11 cellular contexts compared by ENCODE assay signal in the genomic region with DNA sequence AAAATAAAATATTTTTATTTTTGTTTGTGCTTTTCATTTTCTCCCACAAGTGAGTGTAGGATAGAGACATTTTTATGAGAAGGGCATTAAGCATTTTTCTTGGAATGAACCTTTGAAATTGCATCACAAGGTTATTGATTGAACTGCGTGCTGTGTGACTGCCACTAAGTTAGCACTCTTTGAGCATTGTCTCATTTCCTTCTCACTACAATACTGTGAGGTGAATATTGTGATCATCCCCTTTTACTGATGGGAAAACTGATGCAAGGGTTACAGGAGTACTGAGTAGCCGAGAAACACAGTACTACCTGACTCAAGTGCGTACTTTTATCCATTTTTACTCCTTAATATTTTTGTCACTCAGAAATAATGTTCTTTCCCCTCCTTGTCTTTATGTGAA. TPM values are rescaled to one million over a fixed set of nuclear protein-coding genes. Genes with fewer than 3 reads are reported as not detected.
A peak's percentile ranks its signal among the peaks of the same experiment; 100 is the strongest.
DNase-seq lines count a peak whose midpoint lies in the region; ATAC-seq, FAIRE-seq and TF ChIP-seq lines count a peak whose summit lies in the region.
"Had no signal": no experiment of that assay in that cellular context is flagged by ENCODE, and none has a peak within 500 bp of the region (broad histone marks: within the 10 kb centered on the region; RNA-seq: fewer than 3 reads in every experiment).

No MANE protein-coding gene starts in this region.

- peak overlapping the region; percentile 11 for H3K27ac Mint-ChIP-seq in stimulated activated naive B cell treated with anti-CD40 and anti-IgM and Interleukin-4, amounts not matched to agents 10 μg/mL and 1 μg/mL and 100 μg/mL, for 72 hours

- no peak overlapping the region for H3K4me3 Mint-ChIP-seq in stimulated activated naive B cell treated with anti-CD40 and anti-IgM and Interleukin-4, amounts not matched to agents 10 μg/mL and 1 μg/mL and 100 μg/mL, for 72 hours

- H3K27me3 Mint-ChIP-seq in stimulated activated naive B cell treated with anti-CD40 and anti-IgM and Interleukin-4, amounts not matched to agents 10 μg/mL and 1 μg/mL and 100 μg/mL, for 72 hours, result no peaks in the 10 kb centered on the region
- H3K27me3 Mint-ChIP-seq: T-cell had no signal

- H3K9ac ChIP-seq in kidney (ENCODE audit: low read length in 2 of 2), result peak overlapping the region; percentile 24 to 68

- H3K27ac ChIP-seq in ascending aorta, result peak overlapping the region; percentile 90 to 97
- peak overlapping the region in 1 of 2 donors; percentile 59 for H3K27ac ChIP-seq in kidney (ENCODE audit: low read depth in 2 of 2, low read length in 2 of 2)

- no peaks in the 10 kb centered on the region for H3K9me3 Mint-ChIP-seq in stimulated activated naive B cell treated with anti-CD40 and anti-IgM and Interleukin-4, amounts not matched to agents 10 μg/mL and 1 μg/mL and 100 μg/mL, for 72 hours
- H3K9me3 Mint-ChIP-seq: T-cell had no signal

- DNase-seq in HFF-Myc (ENCODE audit: extremely low read depth, low read depth) (no peak), ascending aorta (ENCODE audit: low spot score in 2 of 2) (no peak), kidney (no peak), SW 1271 (lab: John Stamatoyannopoulos, UW) (no peak), NCI-H82 treated with DMSO at 0.1 percent for 48 hours (lab: John Stamatoyannopoulos, UW; ENCODE audit: unreplicated experiment) (no peak)
- no peak for DNase-seq in stimulated activated naive B cell treated with anti-CD40 and anti-IgM and Interleukin-4, amounts not matched to agents 10 μg/mL and 1 μg/mL and 100 μg/mL, for 72 hours
- DNase-seq in activated CD4-positive, CD25-positive, alpha-beta regulatory T cell (lab: John Stamatoyannopoulos, UW), result no peak
- DNase-seq: adrenal gland, T-cell had no signal

- H3K36me3 ChIP-seq in ascending aorta, result no peaks in the 10 kb centered on the region
- H3K36me3 ChIP-seq in kidney (ENCODE audit: control insufficient read depth in 1 of 2, insufficient read depth in 2 of 2, low read length in 2 of 2), result no peaks in the 10 kb centered on the region
- H3K36me3 ChIP-seq: adrenal gland had no signal

- H3K4me1 ChIP-seq in ascending aorta, result peaks cover 0 to 18% of the 10 kb centered on the region in 2 donors
- peaks cover 0 to 13% of the 10 kb centered on the region in 2 donors for H3K4me1 ChIP-seq in kidney (ENCODE audit: control insufficient read depth in 1 of 2, insufficient read depth in 1 of 2, low read depth in 1 of 2, low read length in 2 of 2)

- intact Hi-C loops in ascending aorta (cut with DNase I) (loop anchor here (10.0 kb wide), 1 partner anchor 382 kb away; a partner anchor contains a TSS), kidney (cut with DNase I) (no loop called here)

- TF ChIP-seq CTCF in HFF-Myc (IDR thresholded peaks at IDR 0.05; ENCODE audit: low read depth, low read length, missing control alignments), result no peak
- TF ChIP-seq CTCF in ascending aorta (IDR thresholded peaks at IDR 0.05), result no peak
- TF ChIP-seq CTCF in kidney (IDR thresholded peaks at IDR 0.05; ENCODE audit: borderline replicate concordance, extremely low read depth, insufficient read depth), result no peak

- no peaks in the 10 kb centered on the region for H3K9me3 ChIP-seq in ascending aorta
- no peaks in the 10 kb centered on the region for H3K9me3 ChIP-seq in kidney (ENCODE audit: control insufficient read depth in 1 of 2, low read length in 2 of 2)
- H3K9me3 ChIP-seq: adrenal gland had no signal

- H3K4me1 Mint-ChIP-seq in stimulated activated naive B cell treated with anti-CD40 and anti-IgM and Interleukin-4, amounts not matched to agents 10 μg/mL and 1 μg/mL and 100 μg/mL, for 72 hours, result peaks cover 10 to 22% of the 10 kb centered on the region in 2 donors

- H3K27me3 ChIP-seq in ascending aorta, result no peaks in the 10 kb centered on the region
- H3K27me3 ChIP-seq: adrenal gland had no signal

- FAIRE-seq in kidney (lab: Jason Lieb, UNC), result no peak

- H3K36me3 Mint-ChIP-seq in stimulated activated naive B cell treated with anti-CD40 and anti-IgM and Interleukin-4, amounts not matched to agents 10 μg/mL and 1 μg/mL and 100 μg/mL, for 72 hours, result peaks cover 5 to 7% of the 10 kb centered on the region in 2 donors
- H3K36me3 Mint-ChIP-seq: T-cell had no signal

- ATAC-seq in stimulated activated naive B cell treated with anti-CD40 and anti-IgM and Interleukin-4, amounts not matched to agents 10 μg/mL and 1 μg/mL and 100 μg/mL, for 72 hours (replicated peaks), result no peak
- no peak for ATAC-seq in GM19463 (IDR thresholded peaks at IDR 0.05; ENCODE audit: unreplicated experiment)
- ATAC-seq: left lobe of liver, T-cell had no signal

- H3K4me3 ChIP-seq in HFF-Myc (replicated peaks; ENCODE audit: low read depth, low read length), result peak overlapping the region; percentile 91
- H3K4me3 ChIP-seq in ascending aorta, result peak overlapping the region; percentile 72 to 83
- peak overlapping the region; percentile 66 to 96 for H3K4me3 ChIP-seq in kidney (ENCODE audit: low read length in 2 of 2)

RNA-seq across cellular contexts. Expression of a gene that starts 2.0 kb away (rescaled TPM):
- 33.0 TPM for total RNA-seq in ascending aorta
- 39.3 TPM for total RNA-seq in kidney
- 6.5 TPM for polyA plus RNA-seq in kidney (ENCODE audit: insufficient read depth, low read depth, low replicate concordance)
